40 cellular contexts compared by ENCODE assay signal in genomic region chr17:79583475-79583874, GRCh38. TPM values are rescaled to one million over a fixed set of nuclear protein-coding genes. Genes with fewer than 3 reads are reported as not detected.
"Had no signal": no experiment of that assay in that cellular context is flagged by ENCODE, and none has a peak within 500 bp of the region (broad histone marks: within the 10 kb centered on the region; RNA-seq: fewer than 3 reads in every experiment).

No MANE protein-coding gene starts in this region.

- H3K27me3 Mint-ChIP-seq: activated naive CD4-positive, alpha-beta T cell treated with anti-CD3 and anti-CD28 coated beads, Interleukin-2, amount 10 ng/mL, durations not matched to agents 7 days and 5 days; activated naive CD8-positive, alpha-beta T cell treated with anti-CD3 and anti-CD28 coated beads, Interleukin-2, amount 10 ng/mL, durations not matched to agents 7 days and 5 days had no signal

- H3K27me3 ChIP-seq: adrenal gland, ascending aorta, body of pancreas, brain microvascular endothelial cell, cardiac muscle cell had no signal

- H3K4me1 ChIP-seq: adrenal gland, ascending aorta, body of pancreas, breast epithelium had no signal

- H3K36me3 ChIP-seq: adrenal gland, ascending aorta, brain microvascular endothelial cell, breast epithelium, cardiac muscle cell had no signal

- H3K9me3 ChIP-seq: adrenal gland, ascending aorta, body of pancreas, breast epithelium had no signal

- ATAC-seq: activated naive CD4-positive, alpha-beta T cell treated with anti-CD3 and anti-CD28 coated beads, Interleukin-2, amount 50 U/mL, for 72 hours; activated naive CD8-positive, alpha-beta T cell treated with anti-CD3 and anti-CD28 coated beads, Interleukin-2, amount 50 U/mL, for 24 hours; activated T-cell treated with anti-CD3 and anti-CD28 coated beads, Interleukin-2, amount 50 U/mL, for 4 hours; activated T-cell treated with anti-CD3 and anti-CD28 coated beads, Interleukin-2, amount 50 U/mL, for 72 hours; activated T-helper 17 cell treated with anti-CD3 and anti-CD28 coated beads, Interleukin-2, amount 50 U/mL, for 72 hours; body of pancreas had no signal

- H3K27ac Mint-ChIP-seq: activated naive CD4-positive, alpha-beta T cell treated with anti-CD3 and anti-CD28 coated beads for 36 hours; activated naive CD4-positive, alpha-beta T cell treated with anti-CD3 and anti-CD28 coated beads, Interleukin-2, amount 10 ng/mL, durations not matched to agents 7 days and 5 days; activated naive CD4-positive, alpha-beta T cell treated with anti-CD3 and anti-CD28 coated beads, Interleukin-2, amount 50 U/mL, for 24 hours; activated naive CD4-positive, alpha-beta T cell treated with anti-CD3 and anti-CD28 coated beads, Interleukin-2, amount 50 U/mL, for 72 hours; activated naive CD8-positive, alpha-beta T cell; activated naive CD8-positive, alpha-beta T cell treated with anti-CD3 and anti-CD28 coated beads for 36 hours; activated naive CD8-positive, alpha-beta T cell treated with anti-CD3 and anti-CD28 coated beads, Interleukin-2, amount 10 ng/mL, durations not matched to agents 7 days and 5 days; activated naive CD8-positive, alpha-beta T cell treated with anti-CD3 and anti-CD28 coated beads, Interleukin-2, amount 50 U/mL, for 24 hours; activated T-cell treated with anti-CD3 and anti-CD28 coated beads, Interleukin-2, amount 50 U/mL, for 24 hours; activated T-cell treated with anti-CD3 and anti-CD28 coated beads, Interleukin-2, amount 50 U/mL, for 72 hours; activated T-helper 1 cell treated with anti-CD3 and anti-CD28 coated beads, Interleukin-12 subunit alpha, Interleukin-12 subunit beta, Interleukin-2, Interleukin-4 antibody, amounts not matched to agents 30 ng/mL and 10 ng/mL and 1 ng/mL, durations not matched to agents 14 hours and 24 hours and 36 hours; activated T-helper 17 cell treated with anti-CD3 and anti-CD28 coated beads, Interleukin-2, amount 50 U/mL, for 72 hours; activated T-helper 2 cell treated with anti-CD3 and anti-CD28 coated beads, Interferon-gamma antibody, Interleukin-2, Interleukin-4, amounts not matched to agents 10 μg/mL and 5 μg/mL and 100 μg/mL, durations not matched to agents 14 hours and 24 hours and 36 hours; brain had no signal

- H3K9me3 Mint-ChIP-seq: activated naive CD4-positive, alpha-beta T cell treated with anti-CD3 and anti-CD28 coated beads for 36 hours; activated naive CD4-positive, alpha-beta T cell treated with anti-CD3 and anti-CD28 coated beads, Interleukin-2, amount 10 ng/mL, durations not matched to agents 7 days and 5 days; activated naive CD4-positive, alpha-beta T cell treated with anti-CD3 and anti-CD28 coated beads, Interleukin-2, amount 50 U/mL, for 24 hours; activated naive CD4-positive, alpha-beta T cell treated with anti-CD3 and anti-CD28 coated beads, Interleukin-2, amount 50 U/mL, for 72 hours; activated naive CD8-positive, alpha-beta T cell treated with anti-CD3 and anti-CD28 coated beads for 36 hours; activated naive CD8-positive, alpha-beta T cell treated with anti-CD3 and anti-CD28 coated beads, Interleukin-2, amount 10 ng/mL, durations not matched to agents 7 days and 5 days; activated naive CD8-positive, alpha-beta T cell treated with anti-CD3 and anti-CD28 coated beads, Interleukin-2, amount 50 U/mL, for 24 hours; activated T-cell treated with anti-CD3 and anti-CD28 coated beads, Interleukin-2, amount 50 U/mL, for 24 hours; activated T-cell treated with anti-CD3 and anti-CD28 coated beads, Interleukin-2, amount 50 U/mL, for 4 hours; activated T-cell treated with anti-CD3 and anti-CD28 coated beads, Interleukin-2, amount 50 U/mL, for 72 hours; activated T-helper 1 cell treated with anti-CD3 and anti-CD28 coated beads, Interleukin-12 subunit alpha, Interleukin-12 subunit beta, Interleukin-2, Interleukin-4 antibody, amounts not matched to agents 30 ng/mL and 10 ng/mL and 1 ng/mL, durations not matched to agents 14 hours and 24 hours and 36 hours; activated T-helper 17 cell treated with anti-CD3 and anti-CD28 coated beads, Interleukin-2, amount 50 U/mL, for 72 hours; activated T-helper 2 cell treated with anti-CD3 and anti-CD28 coated beads, Interferon-gamma antibody, Interleukin-2, Interleukin-4, amounts not matched to agents 10 μg/mL and 5 μg/mL and 100 μg/mL, durations not matched to agents 14 hours and 24 hours and 36 hours; central memory CD8-positive, alpha-beta T cell had no signal

- H3K4me3 Mint-ChIP-seq: activated naive CD4-positive, alpha-beta T cell treated with anti-CD3 and anti-CD28 coated beads for 36 hours; activated naive CD4-positive, alpha-beta T cell treated with anti-CD3 and anti-CD28 coated beads, Interleukin-2, amount 10 ng/mL, durations not matched to agents 7 days and 5 days; activated naive CD4-positive, alpha-beta T cell treated with anti-CD3 and anti-CD28 coated beads, Interleukin-2, amount 50 U/mL, for 24 hours; activated naive CD8-positive, alpha-beta T cell; activated naive CD8-positive, alpha-beta T cell treated with anti-CD3 and anti-CD28 coated beads for 36 hours; activated naive CD8-positive, alpha-beta T cell treated with anti-CD3 and anti-CD28 coated beads, Interleukin-2, amount 10 ng/mL, durations not matched to agents 7 days and 5 days; activated naive CD8-positive, alpha-beta T cell treated with anti-CD3 and anti-CD28 coated beads, Interleukin-2, amount 50 U/mL, for 24 hours; activated T-cell treated with anti-CD3 and anti-CD28 coated beads, Interleukin-2, amount 50 U/mL, for 24 hours; activated T-cell treated with anti-CD3 and anti-CD28 coated beads, Interleukin-2, amount 50 U/mL, for 4 hours; activated T-cell treated with anti-CD3 and anti-CD28 coated beads, Interleukin-2, amount 50 U/mL, for 72 hours; activated T-helper 1 cell treated with anti-CD3 and anti-CD28 coated beads, Interleukin-12 subunit alpha, Interleukin-12 subunit beta, Interleukin-2, Interleukin-4 antibody, amounts not matched to agents 30 ng/mL and 10 ng/mL and 1 ng/mL, durations not matched to agents 14 hours and 24 hours and 36 hours; activated T-helper 17 cell treated with anti-CD3 and anti-CD28 coated beads, Interleukin-2, amount 50 U/mL, for 72 hours; brain; central memory CD8-positive, alpha-beta T cell had no signal

- H3K4me3 ChIP-seq: adrenal gland, ascending aorta, body of pancreas, breast epithelium, cardiac muscle cell had no signal

- H3K4me1 Mint-ChIP-seq: activated naive CD4-positive, alpha-beta T cell treated with anti-CD3 and anti-CD28 coated beads, Interleukin-2, amount 10 ng/mL, durations not matched to agents 7 days and 5 days; activated naive CD4-positive, alpha-beta T cell treated with anti-CD3 and anti-CD28 coated beads, Interleukin-2, amount 50 U/mL, for 24 hours; activated naive CD8-positive, alpha-beta T cell treated with anti-CD3 and anti-CD28 coated beads for 36 hours; activated naive CD8-positive, alpha-beta T cell treated with anti-CD3 and anti-CD28 coated beads, Interleukin-2, amount 10 ng/mL, durations not matched to agents 7 days and 5 days; activated naive CD8-positive, alpha-beta T cell treated with anti-CD3 and anti-CD28 coated beads, Interleukin-2, amount 50 U/mL, for 24 hours; activated T-helper 17 cell treated with anti-CD3 and anti-CD28 coated beads, Interleukin-2, amount 50 U/mL, for 72 hours; brain; central memory CD8-positive, alpha-beta T cell had no signal

- DNase-seq: activated effector memory CD4-positive, alpha-beta T cell treated with anti-CD3 and anti-CD28 coated beads, Interleukin-2, amount 50 U/mL, for 16 hours; activated effector memory CD4-positive, alpha-beta T cell treated with Interleukin-2 at 50 U/mL for 16 hours; activated gamma-delta T cell; activated gamma-delta T cell treated with Interleukin-2 at 50 U/mL for 16 hours; activated naive CD4-positive, alpha-beta T cell; activated naive CD4-positive, alpha-beta T cell treated with anti-CD3 and anti-CD28 coated beads for 36 hours; activated naive CD4-positive, alpha-beta T cell treated with anti-CD3 and anti-CD28 coated beads, Interleukin-2, amount 10 ng/mL, durations not matched to agents 7 days and 5 days; activated naive CD4-positive, alpha-beta T cell treated with anti-CD3 and anti-CD28 coated beads, Interleukin-2, amount 50 U/mL, for 16 hours; activated naive CD4-positive, alpha-beta T cell treated with Interleukin-2 at 50 U/mL for 16 hours; activated naive CD8-positive, alpha-beta T cell treated with anti-CD3 and anti-CD28 coated beads for 36 hours; activated naive CD8-positive, alpha-beta T cell treated with anti-CD3 and anti-CD28 coated beads, Interleukin-2, amount 10 ng/mL, durations not matched to agents 7 days and 5 days; activated naive CD8-positive, alpha-beta T cell treated with anti-CD3 and anti-CD28 coated beads, Interleukin-2, amount 50 U/mL, for 24 hours; activated T-cell treated with anti-CD3 and anti-CD28 coated beads, Interleukin-2, amount 50 U/mL, for 1 hour; activated T-cell treated with anti-CD3 and anti-CD28 coated beads, Interleukin-2, amount 50 U/mL, for 24 hours; activated T-cell treated with anti-CD3 and anti-CD28 coated beads, Interleukin-2, amount 50 U/mL, for 4 hours; activated T-cell treated with anti-CD3 and anti-CD28 coated beads, Interleukin-2, amount 50 U/mL, for 48 hours; activated T-cell treated with anti-CD3 and anti-CD28 coated beads, Interleukin-2, amount 50 U/mL, for 72 hours; adrenal gland; amniotic stem cell; amygdala; anterior cingulate cortex; aorta; body of pancreas; brain microvascular endothelial cell; caudate nucleus; central memory CD4-positive, alpha-beta T cell; cerebellar nuclear complex had no signal

- H3K36me3 Mint-ChIP-seq: activated naive CD4-positive, alpha-beta T cell treated with anti-CD3 and anti-CD28 coated beads, Interleukin-2, amount 10 ng/mL, durations not matched to agents 7 days and 5 days; activated naive CD4-positive, alpha-beta T cell treated with anti-CD3 and anti-CD28 coated beads, Interleukin-2, amount 50 U/mL, for 24 hours; activated naive CD4-positive, alpha-beta T cell treated with anti-CD3 and anti-CD28 coated beads, Interleukin-2, amount 50 U/mL, for 72 hours; activated naive CD8-positive, alpha-beta T cell; activated naive CD8-positive, alpha-beta T cell treated with anti-CD3 and anti-CD28 coated beads for 36 hours; activated naive CD8-positive, alpha-beta T cell treated with anti-CD3 and anti-CD28 coated beads, Interleukin-2, amount 10 ng/mL, durations not matched to agents 7 days and 5 days had no signal

- H3K27ac ChIP-seq: adrenal gland, ascending aorta, body of pancreas, brain microvascular endothelial cell, breast epithelium, cardiac muscle cell had no signal

RNA-seq across cellular contexts. Expression of gene RBFOX3, which starts 27.4 kb away (rescaled TPM):
- total RNA-seq: activated naive CD4-positive, alpha-beta T cell treated with anti-CD3 and anti-CD28 coated beads for 36 hours; activated naive CD4-positive, alpha-beta T cell treated with anti-CD3 and anti-CD28 coated beads, Interleukin-2, amount 50 U/mL, for 72 hours; activated naive CD8-positive, alpha-beta T cell treated with anti-CD3 and anti-CD28 coated beads for 36 hours; activated naive CD8-positive, alpha-beta T cell treated with anti-CD3 and anti-CD28 coated beads, Interleukin-2, amount 10 ng/mL, durations not matched to agents 7 days and 5 days; activated T-cell treated with anti-CD3 and anti-CD28 coated beads, Interleukin-2, amount 50 U/mL, for 4 hours; activated T-helper 1 cell treated with anti-CD3 and anti-CD28 coated beads, Interleukin-12 subunit alpha, Interleukin-12 subunit beta, Interleukin-2, Interleukin-4 antibody, amounts not matched to agents 30 ng/mL and 10 ng/mL and 1 ng/mL, durations not matched to agents 14 hours and 24 hours and 36 hours; activated T-helper 17 cell treated with anti-CD3 and anti-CD28 coated beads, Interleukin-2, amount 50 U/mL, for 72 hours; activated T-helper 2 cell treated with anti-CD3 and anti-CD28 coated beads, Interferon-gamma antibody, Interleukin-2, Interleukin-4, amounts not matched to agents 10 μg/mL and 5 μg/mL and 100 μg/mL, durations not matched to agents 14 hours and 24 hours and 36 hours; ascending aorta; breast epithelium; cardiac septum; chondrocyte had no signal
